26 cellular contexts compared by ENCODE assay signal in genomic region chr7:150465414-150465813, GRCh38. TPM values are rescaled to one million over a fixed set of nuclear protein-coding genes. Genes with fewer than 3 reads are reported as not detected.
DNase-seq lines count a peak whose midpoint lies in the region; ATAC-seq and TF ChIP-seq lines count a peak whose summit lies in the region.
"Had no signal": no experiment of that assay in that cellular context is flagged by ENCODE, and none has a peak within 500 bp of the region (broad histone marks: within the 10 kb centered on the region; RNA-seq: fewer than 3 reads in every experiment).

No MANE protein-coding gene starts in this region.

- peaks cover 0 to 74% (median 18%) of the 10 kb centered on the region in 6 donors for H3K36me3 ChIP-seq in spleen
- H3K36me3 ChIP-seq: cardiac muscle cell, Peyer's patch, right lobe of liver had no signal

- peak overlapping the region; percentile 70 for H3K27ac Mint-ChIP-seq in activated naive CD8-positive, alpha-beta T cell
- no peak overlapping the region for H3K27ac Mint-ChIP-seq in activated naive CD8-positive, alpha-beta T cell treated with anti-CD3 and anti-CD28 coated beads for 36 hours
- peak overlapping the region; percentile 78 for H3K27ac Mint-ChIP-seq in T-helper 17 cell
- H3K27ac Mint-ChIP-seq: dendritic cell treated with granulocyte-macrophage colony-stimulating factor and Interleukin-4, amounts not matched to agents 40 ng/mL and 50 ng/mL, for 4 days; progenitor cell of endocrine pancreas had no signal

- peaks cover 10% of the 10 kb centered on the region for H3K9me3 ChIP-seq in T-helper 17 cell (ENCODE audit: control insufficient read depth, low read length, poor library complexity, severe bottlenecking)
- H3K9me3 ChIP-seq in spleen, result peaks cover 0 to 38% (median 34%) of the 10 kb centered on the region in 8 donors
- H3K9me3 ChIP-seq: Peyer's patch, right lobe of liver had no signal

- no peak for ATAC-seq in T-helper 17 cell
- ATAC-seq: HCT116; right lobe of liver; stimulated activated effector memory CD8-positive, alpha-beta T cell treated with anti-CD3 and anti-CD28 coated beads, Interleukin-12 subunit alpha, Interleukin-12 subunit beta, amount 100 ng/mL, for 72 hours had no signal

- intact Hi-C loops in spleen (cut with DNase I; ENCODE audit: low total_unique reads), result no loop called here

- peak overlapping the region; percentile 48 for H3K27ac ChIP-seq in epithelial cell of prostate
- peak overlapping the region in 7 of 8 donors; percentile 7 to 74 (median 53) for H3K27ac ChIP-seq in spleen
- H3K27ac ChIP-seq: cardiac muscle cell, Peyer's patch, right lobe of liver had no signal

- H3K4me3 ChIP-seq in spleen, result no peak overlapping the region
- H3K4me3 ChIP-seq: cardiac muscle cell, Peyer's patch, right lobe of liver, upper lobe of left lung had no signal

- peaks cover 82% of the 10 kb centered on the region for H3K4me1 Mint-ChIP-seq in activated naive CD8-positive, alpha-beta T cell (ENCODE audit: low read depth)
- H3K4me1 Mint-ChIP-seq in activated naive CD8-positive, alpha-beta T cell treated with anti-CD3 and anti-CD28 coated beads for 36 hours, result peaks cover 59% of the 10 kb centered on the region
- H3K4me1 Mint-ChIP-seq in T-helper 17 cell, result peaks cover 50% of the 10 kb centered on the region

- H3K36me3 Mint-ChIP-seq in activated naive CD8-positive, alpha-beta T cell, result peaks cover 45% of the 10 kb centered on the region
- H3K36me3 Mint-ChIP-seq in activated naive CD8-positive, alpha-beta T cell treated with anti-CD3 and anti-CD28 coated beads for 36 hours, result peaks cover 65% of the 10 kb centered on the region
- H3K36me3 Mint-ChIP-seq in T-helper 17 cell (ENCODE audit: low read depth), result peaks cover 18% of the 10 kb centered on the region

- H3K27me3 ChIP-seq in spleen (replicated peaks in 1 of 7), result no peaks in the 10 kb centered on the region
- H3K27me3 ChIP-seq: Peyer's patch, right lobe of liver, upper lobe of left lung had no signal

- H3K27me3 Mint-ChIP-seq in activated naive CD8-positive, alpha-beta T cell, result no peaks in the 10 kb centered on the region
- no peaks in the 10 kb centered on the region for H3K27me3 Mint-ChIP-seq in activated naive CD8-positive, alpha-beta T cell treated with anti-CD3 and anti-CD28 coated beads for 36 hours
- no peaks in the 10 kb centered on the region for H3K27me3 Mint-ChIP-seq in T-helper 17 cell

- no peak overlapping the region for H3K4me3 Mint-ChIP-seq in activated naive CD8-positive, alpha-beta T cell
- H3K4me3 Mint-ChIP-seq in activated naive CD8-positive, alpha-beta T cell treated with anti-CD3 and anti-CD28 coated beads for 36 hours, result no peak overlapping the region
- no peak overlapping the region for H3K4me3 Mint-ChIP-seq in T-helper 17 cell
- H3K4me3 Mint-ChIP-seq: dendritic cell treated with granulocyte-macrophage colony-stimulating factor and Interleukin-4, amounts not matched to agents 40 ng/mL and 50 ng/mL, for 4 days; stimulated activated effector memory CD8-positive, alpha-beta T cell treated with anti-CD3 and anti-CD28 coated beads, Interleukin-12 subunit alpha, Interleukin-12 subunit beta, amount 100 ng/mL, for 72 hours had no signal

- no peak for TF ChIP-seq CTCF in spleen (IDR thresholded peaks at IDR 0.05 in 8 of 11, conservative IDR thresholded peaks at IDR 0.05 in 3 of 11)

- peaks cover 29% of the 10 kb centered on the region for H3K9me3 Mint-ChIP-seq in activated naive CD8-positive, alpha-beta T cell (ENCODE audit: low read depth)
- peaks cover 27% of the 10 kb centered on the region for H3K9me3 Mint-ChIP-seq in activated naive CD8-positive, alpha-beta T cell treated with anti-CD3 and anti-CD28 coated beads for 36 hours

- TF ChIP-seq POLR2A in spleen (IDR thresholded peaks at IDR 0.05), result no peak

- peaks cover 29 to 70% (median 63%) of the 10 kb centered on the region in 6 donors for H3K4me1 ChIP-seq in spleen
- H3K4me1 ChIP-seq: Peyer's patch, right lobe of liver had no signal

- DNase-seq in activated naive CD8-positive, alpha-beta T cell treated with anti-CD3 and anti-CD28 coated beads for 36 hours, result no peak
- DNase-seq in T-helper 17 cell, result no peak
- DNase-seq in epithelial cell of prostate (ENCODE audit: low read depth, low spot score), result peak; percentile 49
- no peak for DNase-seq in spleen
- no peak for DNase-seq in cerebellar cortex (ENCODE audit: low spot score)
- DNase-seq in kidney glomerular epithelial cell (lab: John Stamatoyannopoulos, UW), result no peak
- DNase-seq: anterior cingulate cortex; C1 segment of cervical spinal cord; mesenchymal stem cell; NCI-H1092 treated with DMSO at 0.1 percent for 48 hours; NCI-H187 treated with DMSO at 0.1 percent for 48 hours; NCI-H69; Peyer's patch; right lobe of liver; SIG-M5; stimulated activated CD4-positive, alpha-beta T cell treated with anti-CD3 and anti-CD28 coated beads, Interleukin-12 subunit alpha, Interleukin-12 subunit beta, amount 100 ng/mL, for 4 hours; stimulated activated CD4-positive, alpha-beta T cell treated with anti-CD3 and anti-CD28 coated beads, Interleukin-4, amount 100 ng/mL, for 24 hours; upper lobe of left lung had no signal

- 95 to 99% (median 98%) methylated on average over 2 of the region's 2 CpGs for WGBS in spleen, 5 donors

RNA-seq across cellular contexts. Expression of gene GIMAP8, which starts 15.0 kb away (rescaled TPM):
- 10 to 100 TPM; 11.1 to 11.9 TPM for total RNA-seq in activated naive CD8-positive, alpha-beta T cell treated with anti-CD3 and anti-CD28 coated beads for 36 hours
- total RNA-seq in T-helper 17 cell (10 to 100 TPM in 1 of 2 donors, 1 to 10 TPM in 1; 8.1 to 12.0 TPM), spleen (10 to 100 TPM; 47.6 to 96.0 (median 65.3) TPM)
- polyA plus RNA-seq in spleen, result 10 to 100 TPM; 10.9 to 27.3 (median 14.7) TPM
- total RNA-seq: Daoy, HT1080, progenitor cell of endocrine pancreas had no signal
- polyA plus RNA-seq: cardiac muscle cell had no signal

RNA-seq across cellular contexts. Expression of gene GIMAP7, which starts 49.3 kb away (rescaled TPM):
- 10 to 100 TPM; 36.1 to 37.9 TPM for total RNA-seq in activated naive CD8-positive, alpha-beta T cell treated with anti-CD3 and anti-CD28 coated beads for 36 hours
- total RNA-seq in T-helper 17 cell (10 to 100 TPM; 62.7 to 68.3 TPM), spleen (100 to 1,000 TPM in 5 of 7 donors, 10 to 100 TPM in 2; 71.2 to 137 (median 102) TPM)
- polyA plus RNA-seq in spleen, result 100 to 1,000 TPM in 1 of 3 donors, 10 to 100 TPM in 2; 48.7 to 103 (median 68.0) TPM
- total RNA-seq: cardiac muscle cell, Daoy, HT1080, progenitor cell of endocrine pancreas had no signal
- polyA plus RNA-seq: cardiac muscle cell had no signal
